ENCODE assay signal across 16 cellular contexts in genomic region chr12:39375206-39375808, GRCh38.
DNase-seq lines count a peak whose midpoint lies in the region; ATAC-seq and TF ChIP-seq lines count a peak whose summit lies in the region.
"Had no signal": no experiment of that assay in that cellular context is flagged by ENCODE, and none has a peak within 500 bp of the region (broad histone marks: within the 10 kb centered on the region; RNA-seq: fewer than 3 reads in every experiment).

No MANE protein-coding gene starts in this region.

- H3K56ac ChIP-seq in H9 (ENCODE audit: insufficient read length, low read depth, low read length) = no peak overlapping the region

- H3K23ac ChIP-seq in H9 (ENCODE audit: insufficient read length, low read depth, low read length) = no peak overlapping the region

- H3K4me1 Mint-ChIP-seq in H9 (peaks cover 14 to 18% of the 10 kb centered on the region in 2 experiments), WTC11 (peaks cover 48% of the 10 kb centered on the region)

- H3K4me2 ChIP-seq in H9 (ENCODE audit: insufficient read depth, insufficient read length, low read length) = no peak overlapping the region

- H3K27me3 Mint-ChIP-seq in H9 (ENCODE audit: low read depth) (no peaks in the 10 kb centered on the region), WTC11 (ENCODE audit: low read depth) (no peaks in the 10 kb centered on the region)
- H3K27me3 Mint-ChIP-seq: activated naive CD8-positive, alpha-beta T cell treated with anti-CD3 and anti-CD28 coated beads, Interleukin-2, amount 10 ng/mL, durations not matched to agents 7 days and 5 days; CD4-positive, CD25-positive, alpha-beta regulatory T cell; stimulated activated naive CD8-positive, alpha-beta T cell treated with anti-CD3 and anti-CD28 coated beads, Interleukin-15, Interleukin-2, amounts not matched to agents 100 ng/mL and 50 ng/mL, for 24 hours had no signal

- H3K18ac ChIP-seq in H9 (ENCODE audit: insufficient read length, low read depth, low read length) = no peak overlapping the region

- no peak overlapping the region for H2AK5ac ChIP-seq in H9 (ENCODE audit: insufficient read length, low read length)

- H2AFZ ChIP-seq in H9 (ENCODE audit: low read length) = no peak overlapping the region

- H3K9ac ChIP-seq in H9 (ENCODE audit: extremely low read depth, insufficient read length, low read length) = no peak overlapping the region

- H3K36me3 Mint-ChIP-seq in H9 (ENCODE audit: insufficient read depth in 1 of 3, low read depth in 3 of 3) (0 out of 7 replicates have a peak, but pooled peaks cover 0 to 1% (median 0%) of the 10 kb centered on the region in 3 experiments), WTC11 (no peaks in the 10 kb centered on the region)
- H3K36me3 Mint-ChIP-seq: CD4-positive, CD25-positive, alpha-beta regulatory T cell had no signal

- WGBS in H9 (ENCODE audit: extremely low coverage, insufficient read length, low lambda C conversion rate) = no CpG with 5 or more reads among the region's 2 CpGs

- H4K20me1 ChIP-seq in H9 (ENCODE audit: control insufficient read depth, insufficient read depth, insufficient read length) = no peaks in the 10 kb centered on the region

- H3K79me2 ChIP-seq in H9 (ENCODE audit: insufficient read depth, low read length) = no peaks in the 10 kb centered on the region

- no peak overlapping the region for H3K4me3 Mint-ChIP-seq in H9
- no peak overlapping the region for H3K4me3 Mint-ChIP-seq in WTC11
- H3K4me3 Mint-ChIP-seq: activated naive CD8-positive, alpha-beta T cell treated with anti-CD3 and anti-CD28 coated beads, Interleukin-2, amount 10 ng/mL, durations not matched to agents 7 days and 5 days; CD4-positive, CD25-positive, alpha-beta regulatory T cell; stimulated activated naive CD8-positive, alpha-beta T cell treated with anti-CD3 and anti-CD28 coated beads, Interleukin-15, Interleukin-2, amounts not matched to agents 100 ng/mL and 50 ng/mL, for 24 hours had no signal

- H2BK120ac ChIP-seq in H9 (ENCODE audit: low read depth, low read length, poor library complexity, severe bottlenecking) = no peak overlapping the region

- no peak overlapping the region for H4K8ac ChIP-seq in H9 (replicated peaks; ENCODE audit: insufficient read length, low read depth, low read length)

- no peak overlapping the region for H3K4ac ChIP-seq in H9 (ENCODE audit: low read depth, low read length)

- H3K27ac Mint-ChIP-seq in H9 (peak overlapping the region in 1 of 3 experiments; percentile 21; a peak in 1 of 7 replicates), WTC11 (no peak overlapping the region)
- H3K27ac Mint-ChIP-seq: activated naive CD8-positive, alpha-beta T cell treated with anti-CD3 and anti-CD28 coated beads, Interleukin-2, amount 10 ng/mL, durations not matched to agents 7 days and 5 days; CD4-positive, CD25-positive, alpha-beta regulatory T cell; stimulated activated naive CD8-positive, alpha-beta T cell treated with anti-CD3 and anti-CD28 coated beads, Interleukin-15, Interleukin-2, amounts not matched to agents 100 ng/mL and 50 ng/mL, for 24 hours had no signal

- no peaks in the 10 kb centered on the region for H3K9me3 ChIP-seq in H9 (ENCODE audit: control insufficient read depth, low read depth, low read length)
- H3K9me3 ChIP-seq: uterus had no signal

- H3K27me3 ChIP-seq in H9 (ENCODE audit: insufficient read depth, low read length) = no peaks in the 10 kb centered on the region
- no peaks in the 10 kb centered on the region for H3K27me3 ChIP-seq in kidney epithelial cell (ENCODE audit: control insufficient read depth, insufficient read depth, low read length)
- no peaks in the 10 kb centered on the region for H3K27me3 ChIP-seq in H7 (ENCODE audit: control insufficient read depth, insufficient read depth, low read length)
- H3K27me3 ChIP-seq: uterus had no signal

- H2BK15ac ChIP-seq in H9 (ENCODE audit: low read depth, low read length) = no peak overlapping the region

- peak; percentile 64 for TF ChIP-seq CTCF in H9 (conservative IDR thresholded peaks at IDR 0.05)
- TF ChIP-seq CTCF in WTC11 (IDR thresholded peaks at IDR 0.05) = no peak
- peak; percentile 15 for TF ChIP-seq CTCF in kidney epithelial cell (IDR thresholded peaks at IDR 0.05; ENCODE audit: insufficient read depth, low read length, poor library complexity, severe bottlenecking)

- peak; percentile 82 for ATAC-seq in WTC11
- ATAC-seq: activated CD4-positive, CD25-positive, alpha-beta regulatory T cell treated with anti-CD3 and anti-CD28 coated beads, Interleukin-2, amount 50 U/mL, for 24 hours had no signal

- H3K36me3 ChIP-seq in kidney epithelial cell (ENCODE audit: control insufficient read depth, insufficient read depth, low read length) (no peaks in the 10 kb centered on the region), H7 (replicated peaks; ENCODE audit: control insufficient read depth, insufficient read depth, low read length) (no peaks in the 10 kb centered on the region)
- H3K36me3 ChIP-seq: uterus had no signal

- no peak overlapping the region for H3T11ph ChIP-seq in H9 (ENCODE audit: low read length)

- H2BK12ac ChIP-seq in H9 (ENCODE audit: insufficient read length, low read depth, low read length) = no peak overlapping the region

- H3K23me2 ChIP-seq in H9 (ENCODE audit: insufficient read length, low read depth, low read length, poor library complexity, severe bottlenecking) = no peaks in the 10 kb centered on the region

- CTCF ChIA-PET in WTC11 (lab: Charles Lee) = interaction anchor here (0.5 to 2.0 kb wide), 23 partner anchors 9 to 244 kb away, joined by 3 to 18 read pairs (median 5); partner anchors contain the start of genes ABCD2 and KIF21A

- peaks cover 7% of the 10 kb centered on the region; the same call in 1 of the 2 replicates for H3K4me1 ChIP-seq in H9 (ENCODE audit: insufficient read depth, low read length)
- H3K4me1 ChIP-seq: uterus had no signal

- peak; percentile 14 for DNase-seq in ELR (ENCODE audit: low read depth)
- DNase-seq in H9 = no peak
- peak; percentile 17 for DNase-seq in WTC11 (ENCODE audit: low spot score)
- peak; percentile 18 for DNase-seq in kidney epithelial cell (ENCODE audit: low read depth)
- DNase-seq in H4 (ENCODE audit: low spot score) = no peak
- no peak for DNase-seq in H7
- no peak for DNase-seq in GM19238 (ENCODE audit: insufficient read length, low spot score)
- no peak for DNase-seq in stimulated activated CD4-positive, alpha-beta T cell treated with anti-CD3 and anti-CD28 coated beads, Interleukin-1b, Interleukin-23, amount 100 ng/mL, for 48 hours
- DNase-seq: activated naive CD8-positive, alpha-beta T cell treated with anti-CD3 and anti-CD28 coated beads, Interleukin-2, amount 10 ng/mL, durations not matched to agents 7 days and 5 days; hippocampal formation; NCI-H1105; NCI-H345; uterus had no signal

- POLR2A ChIA-PET in WTC11 (lab: Charles Lee) = no interaction called here

- no peaks in the 10 kb centered on the region for H3K79me1 ChIP-seq in H9 (ENCODE audit: insufficient read depth, low read depth, low read length, poor library complexity, severe bottlenecking)

- no peak overlapping the region for H3K4me3 ChIP-seq in kidney epithelial cell (ENCODE audit: low read depth, low read length)
- no peak overlapping the region for H3K4me3 ChIP-seq in H7 (ENCODE audit: insufficient read depth, low read depth, low read length)
- H3K4me3 ChIP-seq: uterus had no signal

- no peak overlapping the region for H4K91ac ChIP-seq in H9 (ENCODE audit: insufficient read length, low read depth, low read length)

- H3K27ac ChIP-seq in H9 (ENCODE audit: insufficient read length, low read depth, low read length) = no peak overlapping the region
- H3K27ac ChIP-seq: uterus had no signal

- H2BK20ac ChIP-seq in H9 (ENCODE audit: low read depth, low read length, poor library complexity, severe bottlenecking) = no peak overlapping the region

- no peak overlapping the region for H3K14ac ChIP-seq in H9 (ENCODE audit: insufficient read depth, low read length)

- H2BK5ac ChIP-seq in H9 (ENCODE audit: insufficient read length, low read length) = no peak overlapping the region

- H3K9me3 Mint-ChIP-seq in H9 = no peaks in the 10 kb centered on the region
- no peaks in the 10 kb centered on the region for H3K9me3 Mint-ChIP-seq in WTC11
- H3K9me3 Mint-ChIP-seq: stimulated activated naive CD8-positive, alpha-beta T cell treated with anti-CD3 and anti-CD28 coated beads, Interleukin-15, Interleukin-2, amounts not matched to agents 100 ng/mL and 50 ng/mL, for 24 hours had no signal

- no peak overlapping the region for H4K5ac ChIP-seq in H9 (ENCODE audit: insufficient read length, low read depth, low read length)

TF ChIP-seq in WTC11, 78 proteins besides CTCF, POLR2A, EP300 and RAD21 (continues in another document):
- TF ChIP-seq ATF6 (CRISPR knock-in tag; IDR thresholded peaks at IDR 0.05) = no peak
- no peak for TF ChIP-seq NR1H2 (CRISPR knock-in tag; IDR thresholded peaks at IDR 0.05)
- TF ChIP-seq NFATC4 (CRISPR knock-in tag; IDR thresholded peaks at IDR 0.05) = no peak
- TF ChIP-seq IRF1 (CRISPR knock-in tag; IDR thresholded peaks at IDR 0.05) = no peak

Comparison
In these comparisons a context has a peak if more than half of its experiments do, and no peak if none do; other contexts are left out.
1. DNase-seq: peak in ELR (single experiment), WTC11 (single experiment) and kidney epithelial cell (single experiment); none in H9 (single experiment), H4 (single experiment), H7 (single experiment), GM19238 (single experiment) and stimulated activated CD4-positive, alpha-beta T cell treated with anti-CD3 and anti-CD28 coated beads, Interleukin-1b, Interleukin-23, amount 100 ng/mL, for 48 hours (single experiment).